In the genomic region with DNA sequence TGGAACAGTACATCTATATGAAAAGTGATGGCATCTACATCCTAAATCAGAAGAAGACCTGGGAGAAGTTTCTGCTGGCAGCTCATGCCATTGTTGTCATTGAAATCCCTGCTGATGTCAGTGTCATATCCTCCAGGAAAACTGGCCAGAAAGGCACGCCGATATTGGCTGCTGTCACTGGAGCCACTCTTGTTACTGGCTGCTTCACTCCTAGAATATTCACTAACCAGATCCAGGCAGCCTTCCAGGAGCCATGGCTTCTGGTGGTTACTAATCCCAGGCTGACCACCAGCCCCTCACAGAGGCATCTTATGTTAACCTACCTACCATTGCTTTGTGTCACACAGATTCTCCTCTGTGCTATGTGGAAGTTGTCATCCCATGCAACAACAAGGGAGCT, we compare ENCODE assay signal across 24 cellular contexts. TPM values are rescaled to one million over a fixed set of nuclear protein-coding genes. Genes with fewer than 3 reads are reported as not detected.
"Had no signal": no experiment of that assay in that cellular context is flagged by ENCODE, and none has a peak within 500 bp of the region (broad histone marks: within the 10 kb centered on the region; RNA-seq: fewer than 3 reads in every experiment).

No MANE protein-coding gene starts in this region.

- H3K4me3 ChIP-seq: colonic mucosa, heart left ventricle, right atrium auricular region, smooth muscle cell, tibial artery, upper lobe of left lung, uterus had no signal

- FAIRE-seq: endothelial cell of umbilical vein had no signal

- H3K4me2 ChIP-seq: smooth muscle cell had no signal

- H3K4me1 ChIP-seq: colonic mucosa, heart left ventricle, right atrium auricular region, tibial artery, upper lobe of left lung, uterus had no signal

- DNase-seq: colonic mucosa; effector CD4-positive, alpha-beta T cell; endodermal cell; erythroblast; foreskin melanocyte; heart left ventricle; islet precursor cell; mammary epithelial cell; naive thymus-derived CD8-positive, alpha-beta T cell; stimulated activated CD4-positive, alpha-beta T cell treated with anti-CD3 and anti-CD28 coated beads, Interleukin-2, amount 100 ng/mL, for 48 hours; stimulated activated naive CD8-positive, alpha-beta T cell treated with anti-CD3 and anti-CD28 coated beads, Interleukin-15, Interleukin-2, amounts not matched to agents 100 U/mL and 50 U/mL, for 24 hours; tibial artery; upper lobe of left lung; uterus had no signal

- ATAC-seq: left lobe of liver; naive thymus-derived CD8-positive, alpha-beta T cell; stimulated activated effector memory CD8-positive, alpha-beta T cell treated with anti-CD3 and anti-CD28 coated beads, Interleukin-12 subunit alpha, Interleukin-12 subunit beta, amount 100 ng/mL, for 72 hours; stimulated activated naive CD8-positive, alpha-beta T cell treated with anti-CD3 and anti-CD28 coated beads, Interleukin-15, Interleukin-2, amounts not matched to agents 100 U/mL and 50 U/mL, for 24 hours had no signal

- H3K27me3 ChIP-seq: colonic mucosa, right atrium auricular region, tibial artery, upper lobe of left lung, uterus had no signal

- H3K36me3 ChIP-seq: colonic mucosa, heart left ventricle, neutrophil, right atrium auricular region, tibial artery, upper lobe of left lung, uterus had no signal

- H3K9me3 ChIP-seq: colonic mucosa, heart left ventricle, neutrophil, right atrium auricular region, tibial artery, upper lobe of left lung, uterus had no signal

- H3K27ac ChIP-seq: colonic mucosa, heart left ventricle, neutrophil, right atrium auricular region, tibial artery, upper lobe of left lung, uterus had no signal

RNA-seq across cellular contexts. Expression of gene HOXD1, which starts 53.7 kb away (rescaled TPM):
- total RNA-seq: left lobe of liver; mammary epithelial cell; mononuclear cell; naive thymus-derived CD8-positive, alpha-beta T cell; osteoblast; right atrium auricular region; smooth muscle cell; temporal lobe had no signal
- polyA plus RNA-seq: mammary epithelial cell; naive thymus-derived CD8-positive, alpha-beta T cell; neural cell; smooth muscle cell had no signal
